In the genomic region with DNA sequence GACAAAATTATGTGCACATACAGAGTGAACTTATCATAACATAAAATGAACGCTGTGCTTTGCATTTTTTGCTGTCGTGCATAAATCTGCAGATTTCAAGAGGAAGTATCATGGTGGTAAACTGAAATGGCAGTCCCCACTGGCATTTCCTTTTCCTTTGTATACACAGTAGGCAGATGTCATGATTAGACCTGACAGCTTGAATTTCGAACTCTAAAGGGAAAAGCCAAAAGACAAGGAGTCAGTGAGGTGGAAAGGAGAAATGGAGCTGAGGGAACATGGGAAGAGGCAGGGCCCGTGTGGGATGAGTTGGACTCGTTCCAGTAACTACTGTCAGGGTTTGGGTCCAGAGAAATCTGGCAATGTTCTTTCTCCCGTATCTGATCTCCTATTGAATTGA, we compare ENCODE assay signal across 20 cellular contexts.
DNase-seq lines count a peak whose midpoint lies in the region; ATAC-seq and TF ChIP-seq lines count a peak whose summit lies in the region.
"Had no signal": no experiment of that assay in that cellular context is flagged by ENCODE, and none has a peak within 500 bp of the region (broad histone marks: within the 10 kb centered on the region; RNA-seq: fewer than 3 reads in every experiment).

No MANE protein-coding gene starts in this region.

- H2BK5ac ChIP-seq in neuronal stem cell (ENCODE audit: low read length), result no peak overlapping the region

- WGBS in neuronal stem cell (ENCODE audit: extremely low coverage in 2 of 2, insufficient read length in 2 of 2, insufficient replicate concordance in 1 of 2), 2 donors, result no CpG with 5 or more reads among the region's 6 CpGs

- intact Hi-C loops in OCI-LY7 (cut with micrococcal nuclease; ENCODE audit: unreplicated experiment), result no loop called here

- POLR2A ChIA-PET in OCI-LY7 (lab: Charles Lee), result no interaction called here

- peak; percentile 54 for DNase-seq in G401 (ENCODE audit: low spot score)
- peak; percentile 40 for DNase-seq in cerebellar cortex (ENCODE audit: low spot score)
- DNase-seq in neuronal stem cell (ENCODE audit: low spot score), result no peak
- DNase-seq in OCI-LY7 (ENCODE audit: low spot score), result no peak
- DNase-seq: ACHN; C1 segment of cervical spinal cord; CD8-positive, alpha-beta T cell; GDM1; H7; NCI-H1105 treated with DMSO at 0.1 percent for 48 hours; NCI-H2029 treated with DMSO at 0.1 percent for 48 hours; NCI-H510A; NCI-H82; OCI-M1; SJCRH30 had no signal

- H4K20me1 ChIP-seq in BLaER1 (no peaks in the 10 kb centered on the region), OCI-LY7 (ENCODE audit: insufficient read depth, low read length) (no peaks in the 10 kb centered on the region)

- in situ Hi-C loops in G401 (cut with HindIII; ENCODE audit: low sequenced_read_pairs), result no loop called here

- H3K36me3 ChIP-seq in BLaER1 (no peaks in the 10 kb centered on the region), neuronal stem cell (replicated peaks in 1 of 2; ENCODE audit: control insufficient read depth in 2 of 2, insufficient read depth in 2 of 2, low read length in 2 of 2) (no peaks in the 10 kb centered on the region), OCI-LY7 (ENCODE audit: insufficient read depth, low read length) (no peaks in the 10 kb centered on the region)
- H3K36me3 ChIP-seq: SJCRH30 had no signal

- H2AFZ ChIP-seq in neuronal stem cell (ENCODE audit: low read length) (peak overlapping the region; percentile 80), OCI-LY7 (ENCODE audit: low read length) (no peak overlapping the region)

- H3K27ac ChIP-seq in BLaER1, result peak overlapping the region; percentile 47; the same call in 1 of the 2 replicates
- H3K27ac ChIP-seq in neuronal stem cell (replicated peaks; ENCODE audit: low read length), result no peak overlapping the region
- no peak overlapping the region for H3K27ac ChIP-seq in OCI-LY7 (ENCODE audit: low read depth, low read length, poor library complexity, severe bottlenecking)
- H3K27ac ChIP-seq: HL-60, KMS-11, SJCRH30 had no signal

- no peak for TF ChIP-seq CTCF in OCI-LY7 (conservative IDR thresholded peaks at IDR 0.05; ENCODE audit: low read length)

- H3K18ac ChIP-seq in neuronal stem cell (ENCODE audit: low read length), result no peak overlapping the region

- no peak overlapping the region for H3K4me3 ChIP-seq in BLaER1
- H3K4me3 ChIP-seq in neuronal stem cell (ENCODE audit: low read length in 2 of 2), result no peak overlapping the region
- H3K4me3 ChIP-seq in OCI-LY7 (ENCODE audit: low read depth, low read length, poor library complexity, severe bottlenecking), result no peak overlapping the region
- H3K4me3 ChIP-seq: SJCRH30 had no signal

- no peaks in the 10 kb centered on the region for H3K79me1 ChIP-seq in neuronal stem cell (ENCODE audit: low read depth, low read length)

- H3K27me3 ChIP-seq in BLaER1, result no peaks in the 10 kb centered on the region
- no peaks in the 10 kb centered on the region for H3K27me3 ChIP-seq in neuronal stem cell (ENCODE audit: control insufficient read depth in 3 of 3, insufficient read depth in 3 of 3, low read depth in 1 of 3, low read length in 3 of 3)
- H3K27me3 ChIP-seq: SJCRH30 had no signal

- no peak for ATAC-seq in GM21390 (IDR thresholded peaks at IDR 0.05; ENCODE audit: unreplicated experiment)
- no peak for ATAC-seq in HG03354 (IDR thresholded peaks at IDR 0.05; ENCODE audit: poor library complexity, severe bottlenecking, unreplicated experiment)
- ATAC-seq: CD8-positive, alpha-beta T cell had no signal

- H2BK120ac ChIP-seq in neuronal stem cell (ENCODE audit: low read depth, low read length), result no peak overlapping the region

- H4K91ac ChIP-seq in neuronal stem cell (ENCODE audit: low read depth, low read length, poor library complexity), result no peak overlapping the region

- no peak overlapping the region for H3K14ac ChIP-seq in neuronal stem cell (ENCODE audit: low read length)

- H3K4me2 ChIP-seq in BLaER1 (peak overlapping the region; percentile 55), neuronal stem cell (ENCODE audit: insufficient read depth, low read length, poor library complexity, severe bottlenecking) (no peak overlapping the region), OCI-LY7 (ENCODE audit: low read length) (no peak overlapping the region)
- H3K4me2 ChIP-seq: KMS-11 had no signal

- H3K23ac ChIP-seq in neuronal stem cell (ENCODE audit: low read depth, low read length, poor library complexity), result no peak overlapping the region

- no TSS peak for BruUV-seq in OCI-LY7 (replicated peaks; lab: Mats Ljungman, UMichigan)

- no peaks in the 10 kb centered on the region for H3K9me2 ChIP-seq in OCI-LY7 (ENCODE audit: insufficient read depth, low read length)

- H4K8ac ChIP-seq in neuronal stem cell (ENCODE audit: low read depth, low read length), result no peak overlapping the region

- H3K9ac ChIP-seq in BLaER1 (no peak overlapping the region), neuronal stem cell (ENCODE audit: low read depth, low read length, poor library complexity) (no peak overlapping the region)
- H3K9ac ChIP-seq: KMS-11 had no signal

- H2BK12ac ChIP-seq in neuronal stem cell (ENCODE audit: low read length), result no peak overlapping the region

- CTCF ChIA-PET in OCI-LY7 (lab: Charles Lee; ENCODE audit: unreplicated experiment), result no interaction called here

- no peaks in the 10 kb centered on the region for H3K79me2 ChIP-seq in OCI-LY7 (ENCODE audit: insufficient read depth, low read depth, low read length)

- H3K4me1 ChIP-seq in BLaER1 (peaks cover 11% of the 10 kb centered on the region), neuronal stem cell (ENCODE audit: control insufficient read depth in 2 of 2, insufficient read depth in 1 of 2, low read depth in 1 of 2, low read length in 2 of 2) (no peaks in the 10 kb centered on the region), OCI-LY7 (ENCODE audit: insufficient read depth, low read length, poor library complexity, severe bottlenecking) (no peaks in the 10 kb centered on the region)
- H3K4me1 ChIP-seq: SJCRH30 had no signal

- no peak overlapping the region for H2AK5ac ChIP-seq in neuronal stem cell (ENCODE audit: low read depth, low read length)

- H3K4ac ChIP-seq in neuronal stem cell (ENCODE audit: low read length), result no peak overlapping the region

- H2BK15ac ChIP-seq in neuronal stem cell (ENCODE audit: low read length), result no peak overlapping the region

- H3K9me3 ChIP-seq in BLaER1 (peaks cover 44% of the 10 kb centered on the region), neuronal stem cell (replicated peaks in 1 of 2; ENCODE audit: control insufficient read depth in 2 of 2, insufficient read depth in 1 of 2, low read depth in 1 of 2, low read length in 2 of 2) (no peaks in the 10 kb centered on the region), OCI-LY7 (ENCODE audit: low read length) (no peaks in the 10 kb centered on the region)
- H3K9me3 ChIP-seq: SJCRH30 had no signal

Comparison
In these comparisons a context has a peak if more than half of its experiments do, and no peak if none do; other contexts are left out.
1. DNase-seq: peak in G401 (single experiment) and cerebellar cortex (single experiment); none in neuronal stem cell (single experiment) and OCI-LY7 (single experiment).